27 cellular contexts compared by ENCODE assay signal in genomic region chr5:5386329-5386728, GRCh38.
"Had no signal": no experiment of that assay in that cellular context is flagged by ENCODE, and none has a peak within 500 bp of the region (broad histone marks: within the 10 kb centered on the region; RNA-seq: fewer than 3 reads in every experiment).

No MANE protein-coding gene starts in this region.

- H3K27me3 ChIP-seq: neural progenitor cell, ovary, stomach, suprapubic skin, testis, tibial artery, transverse colon, upper lobe of right lung, uterus had no signal

- H3K79me2 ChIP-seq: parathyroid adenoma had no signal

- H3K4me3 ChIP-seq: neural progenitor cell, ovary, psoas muscle, skin epidermis, smooth muscle cell, stomach, suprapubic skin, testis, tibial artery, transverse colon, upper lobe of right lung, uterus had no signal

- DNase-seq: naive thymus-derived CD4-positive, alpha-beta T cell; natural killer cell; occipital lobe; ovary; posterior cingulate gyrus; psoas muscle; right cardiac atrium; stimulated activated CD4-positive, alpha-beta T cell treated with anti-CD3 and anti-CD28 coated beads, Interleukin-15, amount 100 ng/mL, for 24 hours; stimulated activated CD4-positive, alpha-beta T cell treated with anti-CD3 and anti-CD28 coated beads, Interleukin-2, amount 100 ng/mL, for 24 hours; stimulated activated CD4-positive, alpha-beta T cell treated with anti-CD3 and anti-CD28 coated beads, Interleukin-2, amount 100 ng/mL, for 48 hours; stimulated activated CD4-positive, alpha-beta T cell treated with anti-CD3 and anti-CD28 coated beads, Interleukin-4, amount 100 ng/mL, for 24 hours; stimulated activated naive B cell treated with anti-CD40 and anti-IgM and Interleukin-4, amounts not matched to agents 10 μg/mL and 1 μg/mL and 100 μg/mL, for 72 hours; stimulated activated naive CD4-positive, alpha-beta T cell treated with Interleukin-2 at 50 U/mL for 16 hours; stomach; substantia nigra; testis; tibial artery; transverse colon; upper lobe of right lung; uterus had no signal

- H3K4me2 ChIP-seq: neural progenitor cell, smooth muscle cell had no signal

- H3K9ac ChIP-seq: neural progenitor cell, parathyroid adenoma had no signal

- H2AFZ ChIP-seq: neural progenitor cell, parathyroid adenoma had no signal

- H3K9me3 ChIP-seq: ovary, psoas muscle, stomach, suprapubic skin, testis, tibial artery, transverse colon, upper lobe of right lung, uterus had no signal

- H3K4me1 ChIP-seq: parathyroid adenoma, psoas muscle, testis, transverse colon, upper lobe of right lung had no signal

- H3K36me3 ChIP-seq: neural progenitor cell, ovary, stomach, suprapubic skin, tibial artery, transverse colon, upper lobe of right lung, uterus had no signal

- H3K27ac ChIP-seq: neural progenitor cell, ovary, parathyroid adenoma, psoas muscle, skin epidermis, stomach, suprapubic skin, testis, tibial artery, transverse colon, upper lobe of right lung had no signal

- ATAC-seq: naive thymus-derived CD4-positive, alpha-beta T cell; natural killer cell; psoas muscle; right cardiac atrium; sciatic nerve; stimulated activated effector memory CD8-positive, alpha-beta T cell treated with anti-CD3 and anti-CD28 coated beads, Interleukin-12 subunit alpha, Interleukin-12 subunit beta, amount 100 ng/mL, for 72 hours; stimulated activated naive B cell treated with anti-CD40 and anti-IgM and Interleukin-4, amounts not matched to agents 10 μg/mL and 1 μg/mL and 100 μg/mL, for 72 hours; upper lobe of right lung had no signal
